8 cellular contexts compared by ENCODE assay signal in genomic region chr1:165597883-165598675, GRCh38. TPM values are rescaled to one million over a fixed set of nuclear protein-coding genes. Genes with fewer than 3 reads are reported as not detected.
DNase-seq lines count a peak whose midpoint lies in the region; ATAC-seq, FAIRE-seq and TF ChIP-seq lines count a peak whose summit lies in the region.

No MANE protein-coding gene starts in this region.

- no peaks in the 10 kb centered on the region for H3F3A ChIP-seq in OCI-LY1 (ENCODE audit: insufficient read depth, low read length)

- H3K27me3 ChIP-seq in OCI-LY1 (ENCODE audit: insufficient read depth, low read length), result no peaks in the 10 kb centered on the region

- peak overlapping the region; percentile 46; the same call in 1 of the 2 replicates for H3K9ac ChIP-seq in OCI-LY1 (ENCODE audit: low read length)

- H3K4me3 ChIP-seq in OCI-LY1 (ENCODE audit: low read depth, low read length, poor library complexity, severe bottlenecking), result peak overlapping the region; percentile 51
- peak overlapping the region; percentile 81 for H3K4me3 ChIP-seq in epithelial cell of proximal tubule (ENCODE audit: low read depth, low read length)
- peak overlapping the region; percentile 17 for H3K4me3 ChIP-seq in mucosa of descending colon

- no peaks in the 10 kb centered on the region for H3K79me2 ChIP-seq in OCI-LY1 (ENCODE audit: insufficient read depth, low read length)

- H3K9me2 ChIP-seq in OCI-LY1 (ENCODE audit: low read depth, low read length), result no peaks in the 10 kb centered on the region

- intact Hi-C loops in mucosa of descending colon (cut with DNase I, micrococcal nuclease), result no loop called here

- no peaks in the 10 kb centered on the region for H3K36me3 ChIP-seq in OCI-LY1 (ENCODE audit: insufficient read depth, low read length)
- no peaks in the 10 kb centered on the region for H3K36me3 ChIP-seq in mucosa of descending colon (ENCODE audit: low read depth)

- peak; percentile 70 for DNase-seq in D721Med (ENCODE audit: insufficient read length, low spot score)
- DNase-seq in HuH-7 (ENCODE audit: low spot score), result peak; percentile 85
- DNase-seq in activated T-cell treated with anti-CD3 and anti-CD28 coated beads for 48 hours (ENCODE audit: low read depth), result peak; percentile 94
- DNase-seq in epithelial cell of proximal tubule (ENCODE audit: low read depth), result peak; percentile 74
- peak; percentile 96 to 97 (median 97) for DNase-seq in mucosa of descending colon
- peak; percentile 75 to 81 for DNase-seq in stimulated activated CD8-positive, alpha-beta memory T cell treated with anti-CD3 and anti-CD28 coated beads, Interleukin-4, amount 100 ng/mL, for 1 hour (ENCODE audit: low read depth in 2 of 2, low spot score in 1 of 2)

- H3K4me1 ChIP-seq in OCI-LY1 (ENCODE audit: insufficient read depth, low read length, severe bottlenecking), result peaks cover 14% of the 10 kb centered on the region
- peaks cover 5% of the 10 kb centered on the region for H3K4me1 ChIP-seq in mucosa of descending colon (ENCODE audit: low read depth)

- H3K9me3 ChIP-seq in OCI-LY1 (ENCODE audit: low read length), result no peaks in the 10 kb centered on the region
- H3K9me3 ChIP-seq in mucosa of descending colon, result no peaks in the 10 kb centered on the region

- ATAC-seq in GM21526 (IDR thresholded peaks at IDR 0.05; ENCODE audit: low FRiP score, unreplicated experiment), result peak; percentile 99
- ATAC-seq in mucosa of descending colon, result peak; percentile 100

- H3K4me2 ChIP-seq in OCI-LY1 (ENCODE audit: low read length), result peak overlapping the region; percentile 64

- no peaks in the 10 kb centered on the region for H4K20me1 ChIP-seq in OCI-LY1 (ENCODE audit: insufficient read depth, low read length)

- peak; percentile 85 for FAIRE-seq in D721Med (lab: Jason Lieb, UNC)

- TF ChIP-seq CTCF in D721Med (IDR thresholded peaks at IDR 0.05; ENCODE audit: insufficient read depth, missing control alignments) (no peak), OCI-LY1 (IDR thresholded peaks at IDR 0.05; ENCODE audit: low read length) (no peak), epithelial cell of proximal tubule (conservative IDR thresholded peaks at IDR 0.05; ENCODE audit: low read depth, low read length) (no peak), mucosa of descending colon (IDR thresholded peaks at IDR 0.05) (no peak)

- H2AFZ ChIP-seq in OCI-LY1 (ENCODE audit: low read length), result peak overlapping the region; percentile 4; the same call in 1 of the 2 replicates

- H3K27ac ChIP-seq in OCI-LY1 (ENCODE audit: low read depth, low read length, poor library complexity, severe bottlenecking), result no peak overlapping the region

RNA-seq across cellular contexts. Expression of gene MGST3, which starts 33.0 kb away (rescaled TPM):
- total RNA-seq in epithelial cell of proximal tubule, result 197 and 227 TPM in 2 replicates
- total RNA-seq in mucosa of descending colon, result 100 to 1,000 TPM; 236 to 436 (median 367) TPM

RNA-seq across cellular contexts. Expression of gene LRRC52, which starts 54.3 kb away (rescaled TPM):
- total RNA-seq in epithelial cell of proximal tubule (not detected in 2 replicates), mucosa of descending colon (under 1 TPM in 1 of 3 donors, not detected in 2; 0.22 TPM)

Comparison
In these comparisons a context has a peak if more than half of its experiments do, and no peak if none do; other contexts are left out.
1. H3K4me3 ChIP-seq: peak in every context shown above with its lines; median percentile 81 in epithelial cell of proximal tubule; 51 in OCI-LY1; 17 in mucosa of descending colon.